11 cellular contexts compared by ENCODE assay signal in the genomic region with DNA sequence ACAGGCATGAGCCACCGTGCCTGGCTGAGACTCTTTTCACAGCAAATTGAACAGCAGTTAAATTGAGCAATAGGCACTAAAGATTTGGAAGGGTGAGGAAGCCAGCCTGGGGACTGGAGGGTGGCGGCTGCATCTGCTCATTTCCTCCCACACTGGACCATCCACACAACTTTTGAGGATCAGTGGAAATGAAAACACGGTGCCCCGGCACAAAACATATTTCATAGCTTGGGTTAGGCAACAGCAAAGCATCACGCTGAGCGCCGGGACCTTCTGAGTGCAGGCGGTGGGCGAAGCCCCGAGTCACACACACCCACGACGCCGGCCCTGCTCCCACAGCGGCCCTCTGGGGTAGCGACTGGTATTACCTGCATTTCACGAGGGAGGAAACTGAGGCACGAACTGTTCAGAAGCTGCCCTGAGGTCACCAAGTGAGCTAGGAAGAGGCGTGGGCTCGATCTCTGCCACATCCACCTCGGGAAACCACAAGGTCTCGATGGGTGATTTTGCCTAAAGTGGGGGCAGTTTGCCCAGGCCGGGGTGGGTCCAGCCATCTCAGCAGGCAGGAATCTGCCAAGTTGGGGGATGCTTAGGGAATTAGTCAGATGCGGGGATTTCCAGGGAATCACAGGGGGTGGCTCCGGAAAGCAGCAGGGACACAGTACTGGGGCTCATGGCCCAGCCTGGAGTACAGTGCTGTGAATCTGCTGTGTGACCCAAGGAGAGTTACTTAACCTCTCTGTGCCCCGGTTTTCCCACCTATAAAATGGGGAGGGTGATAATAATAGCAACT. TPM values are rescaled to one million over a fixed set of nuclear protein-coding genes. Genes with fewer than 3 reads are reported as not detected.
A peak's percentile ranks its signal among the peaks of the same experiment; 100 is the strongest.
DNase-seq lines count a peak whose midpoint lies in the region; ATAC-seq and TF ChIP-seq lines count a peak whose summit lies in the region.
"Had no signal": no experiment of that assay in that cellular context is flagged by ENCODE, and none has a peak within 500 bp of the region (broad histone marks: within the 10 kb centered on the region; RNA-seq: fewer than 3 reads in every experiment).

No MANE protein-coding gene starts in this region.

- H3K27me3 Mint-ChIP-seq in natural killer cell (ENCODE audit: low read depth in 2 of 2) = peaks cover 8 to 12% of the 10 kb centered on the region in 2 donors
- H3K27me3 Mint-ChIP-seq: activated B cell treated with CpG ODN at 0.5 μM for 24 hours had no signal

- H3K14ac ChIP-seq in mesenchymal stem cell (ENCODE audit: low read length in 2 of 2) = no peak overlapping the region

- peak overlapping the region; percentile 75 for H3K9ac ChIP-seq in mesenchymal stem cell (ENCODE audit: low read length)

- intact Hi-C loops in natural killer cell (cut with micrococcal nuclease) = no loop called here

- no peak overlapping the region for H2AFZ ChIP-seq in mesenchymal stem cell (ENCODE audit: low read depth, low read length)

- no peak for TF ChIP-seq CTCF in natural killer cell (IDR thresholded peaks at IDR 0.05)

- no peaks in the 10 kb centered on the region for H3K27me3 ChIP-seq in mesenchymal stem cell (ENCODE audit: control insufficient read depth in 1 of 2, insufficient read depth in 1 of 2, low read length in 2 of 2)

- no peaks in the 10 kb centered on the region for H3K9me3 Mint-ChIP-seq in natural killer cell
- H3K9me3 Mint-ChIP-seq: activated B cell treated with CpG ODN at 0.5 μM for 24 hours had no signal

- peak overlapping the region; percentile 80 to 81 for H3K18ac ChIP-seq in mesenchymal stem cell (ENCODE audit: low read depth in 1 of 2, low read length in 2 of 2)

- no peak overlapping the region for H2BK120ac ChIP-seq in mesenchymal stem cell (ENCODE audit: low read depth, low read length)

- peaks cover 2% of the 10 kb centered on the region for H3K79me1 ChIP-seq in mesenchymal stem cell (replicated peaks; ENCODE audit: low read length, poor library complexity, severe bottlenecking)

- H2BK12ac ChIP-seq in mesenchymal stem cell (ENCODE audit: low read length in 2 of 2) = peak overlapping the region; percentile 27 to 76

- H3K27ac ChIP-seq in mesenchymal stem cell (ENCODE audit: low read length, poor library complexity, severe bottlenecking) = peak overlapping the region; percentile 95

- H3K4me2 ChIP-seq in mesenchymal stem cell (ENCODE audit: low read length, poor library complexity, severe bottlenecking) = peak overlapping the region; percentile 46

- H3K36me3 ChIP-seq in mesenchymal stem cell (ENCODE audit: control insufficient read depth in 1 of 2, insufficient read depth in 2 of 2, low read depth in 1 of 2, low read length in 2 of 2) = no peaks in the 10 kb centered on the region

- no peaks in the 10 kb centered on the region for H3K36me3 Mint-ChIP-seq in natural killer cell

- DNase-seq in AG08395 (ENCODE audit: low spot score) = peak; percentile 96
- DNase-seq in KBM-7 = peak; percentile 29
- peak; percentile 51 for DNase-seq in brain pericyte (ENCODE audit: low read depth, low spot score)
- peak; percentile 91 for DNase-seq in mesenchymal stem cell
- no peak for DNase-seq in NCI-H69 (lab: John Stamatoyannopoulos, UW)
- DNase-seq in natural killer cell = no peak
- DNase-seq in NCI-H187 (lab: John Stamatoyannopoulos, UW) = no peak
- DNase-seq: activated B cell treated with CpG ODN at 0.5 μM for 24 hours; head of caudate nucleus; stimulated activated CD4-positive, alpha-beta T cell treated with anti-CD3 and anti-CD28 coated beads, Interleukin-4, amount 100 ng/mL, for 1 hour had no signal

- no peak overlapping the region for H2BK15ac ChIP-seq in mesenchymal stem cell (ENCODE audit: low read depth, poor library complexity, severe bottlenecking)

- H2AK5ac ChIP-seq in mesenchymal stem cell (ENCODE audit: low read length, severe bottlenecking) = peak overlapping the region; percentile 70

- ATAC-seq in HG03045 (IDR thresholded peaks at IDR 0.05; ENCODE audit: unreplicated experiment) = no peak
- no peak for ATAC-seq in natural killer cell

- in situ Hi-C loops in KBM-7 (cut with MboI; ENCODE audit: low pct_unique_long_range_greater_than_20kb, low sequenced_read_pairs) = no loop called here

- peak overlapping the region in 1 of 2 experiments; percentile 56 for H3K23ac ChIP-seq in mesenchymal stem cell (ENCODE audit: low read length in 2 of 2)

- peak overlapping the region; percentile 78 for H4K91ac ChIP-seq in mesenchymal stem cell (ENCODE audit: low read length)

- peak overlapping the region; percentile 73 to 78 for H3K4ac ChIP-seq in mesenchymal stem cell (ENCODE audit: low read depth in 1 of 2, low read length in 2 of 2)

- H4K8ac ChIP-seq in mesenchymal stem cell (ENCODE audit: low read length) = peak overlapping the region; percentile 52

- H3K4me3 Mint-ChIP-seq in natural killer cell = no peak overlapping the region
- H3K4me3 Mint-ChIP-seq: activated B cell treated with CpG ODN at 0.5 μM for 24 hours had no signal

- H2BK5ac ChIP-seq in mesenchymal stem cell (ENCODE audit: low read depth, low read length, poor library complexity, severe bottlenecking) = peak overlapping the region; percentile 54

- H3K4me3 ChIP-seq in mesenchymal stem cell (ENCODE audit: insufficient read depth in 1 of 2, low read depth in 1 of 2, low read length in 2 of 2) = peak overlapping the region in 1 of 2 experiments; percentile 41

- H3K4me1 Mint-ChIP-seq in natural killer cell = peaks cover 0 to 41% of the 10 kb centered on the region in 2 donors

- H3K27ac Mint-ChIP-seq in natural killer cell = no peak overlapping the region
- H3K27ac Mint-ChIP-seq: activated B cell treated with CpG ODN at 0.5 μM for 24 hours had no signal

- WGBS in mesenchymal stem cell = 56% methylated on average over 24 of the region's 25 CpGs

- no peaks in the 10 kb centered on the region for H3K9me3 ChIP-seq in mesenchymal stem cell (ENCODE audit: control insufficient read depth, low read length)

- peaks cover 36% of the 10 kb centered on the region for H3K4me1 ChIP-seq in mesenchymal stem cell (ENCODE audit: control insufficient read depth, insufficient read depth, low read depth, low read length)

RNA-seq across cellular contexts. Expression of a gene that starts 3.5 kb away (rescaled TPM):
- polyA plus RNA-seq in mesenchymal stem cell (2013, experiment 1 of 2) = 32.3 TPM
- polyA plus RNA-seq in mesenchymal stem cell (2013, experiment 2 of 2) = 31.7 TPM
- 100 to 1,000 TPM in 1 of 3 donors, 10 to 100 TPM in 2; 92.0 to 106 (median 94.3) TPM for total RNA-seq in natural killer cell

RNA-seq across cellular contexts. Expression of a gene that starts 28.1 kb away (rescaled TPM):
- 31.4 TPM for polyA plus RNA-seq in mesenchymal stem cell (2013, experiment 1 of 2)
- 31.8 TPM for polyA plus RNA-seq in mesenchymal stem cell (2013, experiment 2 of 2)
- total RNA-seq in natural killer cell = 10 to 100 TPM; 51.5 to 61.1 (median 54.0) TPM

Comparison
In these comparisons a context has a peak if more than half of its experiments do, and no peak if none do; other contexts are left out.
1. DNase-seq: peak in AG08395 (single experiment), KBM-7 (single experiment), brain pericyte (single experiment) and mesenchymal stem cell (single experiment); none in NCI-H69 (single experiment), natural killer cell (single experiment) and NCI-H187 (0 of 2).